8 cellular contexts compared by ENCODE assay signal in genomic region chr22:38843201-38843715, GRCh38. TPM values are rescaled to one million over a fixed set of nuclear protein-coding genes. Genes with fewer than 3 reads are reported as not detected.
DNase-seq lines count a peak whose midpoint lies in the region; ATAC-seq, FAIRE-seq and TF ChIP-seq lines count a peak whose summit lies in the region.

No MANE protein-coding gene starts in this region.

- no peaks in the 10 kb centered on the region for H3K36me3 ChIP-seq in upper lobe of right lung

- DNase-seq in Right ventricle myocardium inferior (ENCODE audit: missing footprints) (peak; percentile 69), cardiac septum (ENCODE audit: low spot score) (no peak), NOMO-1 (lab: John Stamatoyannopoulos, UW; ENCODE audit: unreplicated experiment in 2 of 2) (peak; percentile 66 to 82), frontal cortex (ENCODE audit: low spot score in 2 of 2) (peak; percentile 72 to 79), osteocyte (ENCODE audit: extremely low spot score, unreplicated experiment) (no peak), upper lobe of right lung (peak; percentile 75), cerebellum (ENCODE audit: low spot score) (no peak)
- DNase-seq in activated effector memory CD4-positive, alpha-beta T cell treated with anti-CD3 and anti-CD28 coated beads, Interleukin-2, amount 50 U/mL, for 16 hours = peak; percentile 82

- peaks cover 10% of the 10 kb centered on the region for H3K4me1 Mint-ChIP-seq in osteocyte (ENCODE audit: unreplicated experiment)

- no peak for FAIRE-seq in frontal cortex (lab: Jason Lieb, UNC)

- H3K27me3 ChIP-seq in upper lobe of right lung = peaks cover 24% of the 10 kb centered on the region

- H3K36me3 Mint-ChIP-seq in osteocyte (ENCODE audit: unreplicated experiment) = no peaks in the 10 kb centered on the region

- H3K4me3 ChIP-seq in upper lobe of right lung = peak overlapping the region; percentile 44

- H3K4me1 ChIP-seq in upper lobe of right lung = no peaks in the 10 kb centered on the region

- H3K9me3 ChIP-seq in upper lobe of right lung = no peaks in the 10 kb centered on the region

- ATAC-seq in Right ventricle myocardium inferior (peak; percentile 72), upper lobe of right lung (peak; percentile 77)

- H3K27ac Mint-ChIP-seq in osteocyte (ENCODE audit: unreplicated experiment) = no peak overlapping the region

- no peaks in the 10 kb centered on the region for H3K9me3 Mint-ChIP-seq in osteocyte (ENCODE audit: unreplicated experiment)

- H3K27me3 Mint-ChIP-seq in osteocyte (ENCODE audit: unreplicated experiment) = peaks cover 59% of the 10 kb centered on the region

- no peak overlapping the region for H3K4me3 Mint-ChIP-seq in osteocyte (ENCODE audit: unreplicated experiment)

- intact Hi-C loops in Right ventricle myocardium inferior (cut with DNase I) = loop anchor here (2.0 kb wide), 1 partner anchor 74 kb away; no protein-coding TSS in a partner anchor
- intact Hi-C loops in cardiac septum (cut with DNase I) = loop anchor here (2.0 kb wide), 1 partner anchor 74 kb away; no protein-coding TSS in a partner anchor
- intact Hi-C loops in upper lobe of right lung (cut with DNase I) = no loop called here

- H3K27ac ChIP-seq in upper lobe of right lung = no peak overlapping the region

- TF ChIP-seq CTCF in osteocyte (IDR thresholded peaks at IDR 0.05) (peak; percentile 51), upper lobe of right lung (IDR thresholded peaks at IDR 0.05) (peak; percentile 35)

RNA-seq across cellular contexts. Expression of gene NPTXR, which starts 0.6 kb away (rescaled TPM):
- total RNA-seq in Right ventricle myocardium inferior (19.7 TPM), cardiac septum (23.5 TPM), frontal cortex (10.6 TPM), osteocyte (4.7 and 4.8 TPM in 2 replicates), upper lobe of right lung (6.3 TPM), cerebellum (8.7 TPM)

RNA-seq across cellular contexts. Expression of gene CBX6, which starts 28.8 kb away (rescaled TPM):
- total RNA-seq in Right ventricle myocardium inferior = 39.3 TPM
- total RNA-seq in cardiac septum = 60.3 TPM
- total RNA-seq in frontal cortex = 30.2 TPM
- 83.5 and 86.2 TPM in 2 replicates for total RNA-seq in osteocyte
- 61.6 TPM for total RNA-seq in upper lobe of right lung
- 27.4 TPM for total RNA-seq in cerebellum

RNA-seq across cellular contexts. Expression of gene DNAL4, which starts 49.3 kb away (rescaled TPM):
- total RNA-seq in Right ventricle myocardium inferior (10.0 TPM), cardiac septum (8.1 TPM), frontal cortex (16.7 TPM), osteocyte (16.4 and 17.0 TPM in 2 replicates), upper lobe of right lung (16.0 TPM), cerebellum (10.7 TPM)

Comparison
In these comparisons a context has a peak if more than half of its experiments do, and no peak if none do; other contexts are left out.
1. DNase-seq: peak in Right ventricle myocardium inferior (single experiment), NOMO-1 (2 of 2), activated effector memory CD4-positive, alpha-beta T cell treated with anti-CD3 and anti-CD28 coated beads, Interleukin-2, amount 50 U/mL, for 16 hours (single experiment), frontal cortex (2 of 2) and upper lobe of right lung (single experiment); none in cardiac septum (single experiment), osteocyte (single experiment) and cerebellum (single experiment).